2 cellular contexts compared by ENCODE assay signal in genomic region chr12:1093166-1093751, GRCh38.
TF ChIP-seq lines count a peak whose summit lies in the region.

No MANE protein-coding gene starts in this region.

TF ChIP-seq in SK-N-SH, 30 proteins besides CTCF, POLR2A, EP300 and RAD21 (continued from another document):
- TF ChIP-seq, protein P1, sequence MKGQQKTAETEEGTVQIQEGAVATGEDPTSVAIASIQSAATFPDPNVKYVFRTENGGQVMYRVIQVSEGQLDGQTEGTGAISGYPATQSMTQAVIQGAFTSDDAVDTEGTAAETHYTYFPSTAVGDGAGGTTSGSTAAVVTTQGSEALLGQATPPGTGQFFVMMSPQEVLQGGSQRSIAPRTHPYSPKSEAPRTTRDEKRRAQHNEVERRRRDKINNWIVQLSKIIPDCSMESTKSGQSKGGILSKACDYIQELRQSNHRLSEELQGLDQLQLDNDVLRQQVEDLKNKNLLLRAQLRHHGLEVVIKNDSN (IDR thresholded peaks at IDR 0.05; ENCODE audit: borderline replicate concordance, low read depth): no peak
- TF ChIP-seq NRF1 (IDR thresholded peaks at IDR 0.05; ENCODE audit: low read depth, low read length) (no peak), SMC3 (IDR thresholded peaks at IDR 0.05; ENCODE audit: low read depth, low read length) (peak; percentile 59)
TF ChIP-seq in SK-N-SH: peak in this region for 2.

TF ChIP-seq in H1, 55 proteins besides CTCF, POLR2A, EP300 and RAD21 (continued from another document):
- TF ChIP-seq GTF2F1 (IDR thresholded peaks at IDR 0.05; ENCODE audit: borderline replicate concordance, low read depth, low read length): no peak
- TF ChIP-seq SRF (IDR thresholded peaks at IDR 0.05; ENCODE audit: low read depth, low read length): no peak
- no peak for TF ChIP-seq PHF8 (conservative IDR thresholded peaks at IDR 0.05; ENCODE audit: low read depth, low read length)
- no peak for TF ChIP-seq EZH2 (IDR thresholded peaks at IDR 0.05; ENCODE audit: low read depth, low read length, severe bottlenecking)
- TF ChIP-seq HDAC2 (IDR thresholded peaks at IDR 0.05; ENCODE audit: borderline replicate concordance in 1 of 2, low read depth in 2 of 2, low read length in 2 of 2): no peak
- TF ChIP-seq RNF2 (IDR thresholded peaks at IDR 0.05; ENCODE audit: borderline replicate concordance, low read depth, low read length, missing control alignments, poor library complexity, severe bottlenecking): no peak
- no peak for TF ChIP-seq JUN (IDR thresholded peaks at IDR 0.05; ENCODE audit: low read depth, low read length)
- no peak for TF ChIP-seq MAFK (IDR thresholded peaks at IDR 0.05; ENCODE audit: low read depth, low read length)
- TF ChIP-seq RFX5 (IDR thresholded peaks at IDR 0.05; ENCODE audit: borderline replicate concordance, low read depth, low read length): no peak
- no peak for TF ChIP-seq KDM5A (IDR thresholded peaks at IDR 0.05; ENCODE audit: low read length)
- TF ChIP-seq KDM1A (IDR thresholded peaks at IDR 0.05; ENCODE audit: borderline replicate concordance, low read length): no peak
- TF ChIP-seq POU5F1 (IDR thresholded peaks at IDR 0.05; ENCODE audit: low read depth, low read length): no peak
- TF ChIP-seq BACH1 (IDR thresholded peaks at IDR 0.05; ENCODE audit: low read length): no peak
- no peak for TF ChIP-seq CBX8 (IDR thresholded peaks at IDR 0.05; ENCODE audit: borderline replicate concordance, low read depth, low read length)
- no peak for TF ChIP-seq SP2 (IDR thresholded peaks at IDR 0.05; ENCODE audit: low read length)
- no peak for TF ChIP-seq EGR1 (IDR thresholded peaks at IDR 0.05; ENCODE audit: borderline replicate concordance, low read depth, low read length)
